1 cellular context compared by ENCODE assay signal in genomic region chr1:114764689-114765088, GRCh38.
TF ChIP-seq lines count a peak whose summit lies in the region.

No MANE protein-coding gene starts in this region.

TF ChIP-seq in HCT116, 20 proteins besides CTCF, POLR2A, EP300 and RAD21:
- TF ChIP-seq REST (IDR thresholded peaks at IDR 0.05; ENCODE audit: low read depth) (no peak), ZNF274 (IDR thresholded peaks at IDR 0.05; ENCODE audit: low read depth, low read length) (no peak), CBX3 (IDR thresholded peaks at IDR 0.05; ENCODE audit: low read depth) (no peak), EZH2phosphoT487 (IDR thresholded peaks at IDR 0.05; ENCODE audit: borderline replicate concordance) (no peak), ZBTB33 (IDR thresholded peaks at IDR 0.05; ENCODE audit: extremely low read depth, insufficient replicate concordance, low read length) (no peak)
